Comparison of ENCODE assay signal across 24 cellular contexts in genomic region chr3:147049901-147050300, GRCh38.
A peak's percentile ranks its signal among the peaks of the same experiment; 100 is the strongest.
DNase-seq lines count a peak whose midpoint lies in the region; ATAC-seq and TF ChIP-seq lines count a peak whose summit lies in the region.
"Had no signal": no experiment of that assay in that cellular context is flagged by ENCODE, and none has a peak within 500 bp of the region (broad histone marks: within the 10 kb centered on the region; RNA-seq: fewer than 3 reads in every experiment).

No MANE protein-coding gene starts in this region.

- ATAC-seq in HG03159 (IDR thresholded peaks at IDR 0.05; ENCODE audit: unreplicated experiment), result no peak
- ATAC-seq in stimulated activated effector memory CD8-positive, alpha-beta T cell treated with anti-CD3 and anti-CD28 coated beads, Interleukin-12 subunit alpha, Interleukin-12 subunit beta, amount 100 ng/mL, for 72 hours, result no peak

- H3K4me2 ChIP-seq in GM23248 (ENCODE audit: unreplicated experiment) (peak overlapping the region; percentile 58), osteoblast (ENCODE audit: insufficient read depth, low read length) (peak overlapping the region; percentile 62)

- H3K4me1 ChIP-seq in GM23248 (ENCODE audit: insufficient read depth) (no peaks in the 10 kb centered on the region), osteoblast (ENCODE audit: insufficient read depth, low read length) (no peaks in the 10 kb centered on the region)

- peak; percentile 1 for DNase-seq in GM23248
- DNase-seq in foreskin fibroblast, result peak in 1 of 2 donors; percentile 11
- no peak for DNase-seq in osteoblast (ENCODE audit: insufficient read length, low spot score, missing footprints)
- no peak for DNase-seq in NOMO-1 (lab: John Stamatoyannopoulos, UW; ENCODE audit: unreplicated experiment in 2 of 2)
- no peak for DNase-seq in stimulated activated effector memory CD8-positive, alpha-beta T cell treated with anti-CD3 and anti-CD28 coated beads, Interleukin-12 subunit alpha, Interleukin-12 subunit beta, amount 100 ng/mL, for 72 hours (ENCODE audit: low spot score in 2 of 2)
- no peak for DNase-seq in GDM1 (lab: John Stamatoyannopoulos, UW)
- DNase-seq: ACHN; activated effector memory CD4-positive, alpha-beta T cell treated with Interleukin-2 at 50 U/mL for 16 hours; activated naive CD8-positive, alpha-beta T cell treated with anti-CD3 and anti-CD28 coated beads for 36 hours; DMS153; effector memory CD4-positive, alpha-beta T cell; erythroblast; foreskin melanocyte; Kasumi-1; NCI-H1436; NCI-H2081 treated with DMSO at 0.1 percent for 48 hours; NCI-H446 treated with DMSO at 0.1 percent for 48 hours; small intestine; stimulated activated CD4-positive, alpha-beta T cell treated with anti-CD3 and anti-CD28 coated beads, Interleukin-2, amount 100 ng/mL, for 24 hours; T-helper 2 cell; trophoblast cell had no signal

- peaks cover 3 to 10% (median 6%) of the 10 kb centered on the region in 5 experiments for H3K9me3 Mint-ChIP-seq in brain
- peaks cover 26% of the 10 kb centered on the region for H3K9me3 Mint-ChIP-seq in stimulated activated effector memory CD8-positive, alpha-beta T cell treated with anti-CD3 and anti-CD28 coated beads, Interleukin-12 subunit alpha, Interleukin-12 subunit beta, amount 100 ng/mL, for 72 hours

- peaks cover 6% of the 10 kb centered on the region for H3K4me1 Mint-ChIP-seq in brain
- no peaks in the 10 kb centered on the region for H3K4me1 Mint-ChIP-seq in stimulated activated effector memory CD8-positive, alpha-beta T cell treated with anti-CD3 and anti-CD28 coated beads, Interleukin-12 subunit alpha, Interleukin-12 subunit beta, amount 100 ng/mL, for 72 hours
- H3K4me1 Mint-ChIP-seq: activated naive CD8-positive, alpha-beta T cell treated with anti-CD3 and anti-CD28 coated beads for 36 hours had no signal

- peak overlapping the region in 3 of 5 experiments; percentile 0 to 8 (median 0) for H3K27ac Mint-ChIP-seq in brain
- no peak overlapping the region for H3K27ac Mint-ChIP-seq in stimulated activated effector memory CD8-positive, alpha-beta T cell treated with anti-CD3 and anti-CD28 coated beads, Interleukin-12 subunit alpha, Interleukin-12 subunit beta, amount 100 ng/mL, for 72 hours
- H3K27ac Mint-ChIP-seq: activated naive CD8-positive, alpha-beta T cell treated with anti-CD3 and anti-CD28 coated beads for 36 hours had no signal

- H4K20me1 ChIP-seq in GM23248 (ENCODE audit: insufficient read depth) (no peaks in the 10 kb centered on the region), osteoblast (ENCODE audit: insufficient read depth, low read length) (no peaks in the 10 kb centered on the region)

- H3K27ac ChIP-seq in GM23248 (no peak overlapping the region), osteoblast (ENCODE audit: low read depth, low read length) (no peak overlapping the region)
- H3K27ac ChIP-seq: SK-N-MC had no signal

- H3F3A ChIP-seq in GM23248 (ENCODE audit: insufficient read depth), result no peaks in the 10 kb centered on the region

- H3K4me3 ChIP-seq in GM23248 (peak overlapping the region; percentile 38), foreskin fibroblast (ENCODE audit: low read depth in 1 of 2, low read length in 2 of 2) (peak overlapping the region; percentile 25 to 39), osteoblast (ENCODE audit: insufficient read depth, low read length) (peak overlapping the region; percentile 15)
- H3K4me3 ChIP-seq: SK-N-MC had no signal

- no peaks in the 10 kb centered on the region for H3K36me3 Mint-ChIP-seq in brain
- H3K36me3 Mint-ChIP-seq in stimulated activated effector memory CD8-positive, alpha-beta T cell treated with anti-CD3 and anti-CD28 coated beads, Interleukin-12 subunit alpha, Interleukin-12 subunit beta, amount 100 ng/mL, for 72 hours, result no peaks in the 10 kb centered on the region
- H3K36me3 Mint-ChIP-seq: activated naive CD8-positive, alpha-beta T cell treated with anti-CD3 and anti-CD28 coated beads for 36 hours had no signal

- H3K27me3 ChIP-seq in GM23248 (replicated peaks; ENCODE audit: insufficient read depth), result no peaks in the 10 kb centered on the region
- H3K27me3 ChIP-seq in osteoblast (ENCODE audit: insufficient read depth, low read length), result no peaks in the 10 kb centered on the region

- no peak overlapping the region for H3K9ac ChIP-seq in GM23248

- peak overlapping the region in 3 of 5 experiments; percentile 9 to 23 (median 12) for H3K4me3 Mint-ChIP-seq in brain
- no peak overlapping the region for H3K4me3 Mint-ChIP-seq in stimulated activated effector memory CD8-positive, alpha-beta T cell treated with anti-CD3 and anti-CD28 coated beads, Interleukin-12 subunit alpha, Interleukin-12 subunit beta, amount 100 ng/mL, for 72 hours
- H3K4me3 Mint-ChIP-seq: activated naive CD8-positive, alpha-beta T cell treated with anti-CD3 and anti-CD28 coated beads for 36 hours had no signal

- H3K9me3 ChIP-seq in GM23248 (ENCODE audit: low read depth) (no peaks in the 10 kb centered on the region), osteoblast (ENCODE audit: low read depth, low read length) (no peaks in the 10 kb centered on the region)

- H3K36me3 ChIP-seq in GM23248 (ENCODE audit: low read depth) (no peaks in the 10 kb centered on the region), osteoblast (ENCODE audit: insufficient read depth, low read length) (no peaks in the 10 kb centered on the region)

- H3K9me2 ChIP-seq in GM23248 (ENCODE audit: insufficient read depth), result no peaks in the 10 kb centered on the region

- TF ChIP-seq CTCF in brain (conservative IDR thresholded peaks at IDR 0.05), result no peak
- TF ChIP-seq CTCF in foreskin fibroblast (IDR thresholded peaks at IDR 0.05; ENCODE audit: low read depth, low read length), result no peak
- TF ChIP-seq CTCF in osteoblast (IDR thresholded peaks at IDR 0.05; ENCODE audit: extremely low read depth, low read depth, low read length), result no peak

- in situ Hi-C loops in GM23248 (cut with MboI), result no loop called here

- WGBS in GM23248 (ENCODE audit: low coverage in 1 of 2, low lambda C conversion rate in 2 of 2, missing lambda C conversion rate in 2 of 2), 2 experiments, result 13 to 19% methylated on average over 7 of the region's 7 CpGs

- H3K27me3 Mint-ChIP-seq in brain, result no peaks in the 10 kb centered on the region
- H3K27me3 Mint-ChIP-seq: activated naive CD8-positive, alpha-beta T cell treated with anti-CD3 and anti-CD28 coated beads for 36 hours had no signal

- H2AFZ ChIP-seq in GM23248, result peak overlapping the region; percentile 82
- H2AFZ ChIP-seq in osteoblast (ENCODE audit: low read length), result peak overlapping the region; percentile 51

- H3K79me2 ChIP-seq in GM23248 (ENCODE audit: insufficient read depth) (no peaks in the 10 kb centered on the region), osteoblast (ENCODE audit: insufficient read depth, low read length) (no peaks in the 10 kb centered on the region)
